8 cellular contexts compared by ENCODE assay signal in genomic region chr7:99380823-99381663, GRCh38. TPM values are rescaled to one million over a fixed set of nuclear protein-coding genes. Genes with fewer than 3 reads are reported as not detected.
A peak's percentile ranks its signal among the peaks of the same experiment; 100 is the strongest.
DNase-seq lines count a peak whose midpoint lies in the region; ATAC-seq lines count a peak whose summit lies in the region.

No MANE protein-coding gene starts in this region.

- peak; percentile 83 for DNase-seq in activated CD8-positive, alpha-beta memory T cell treated with anti-CD3 and anti-CD28 coated beads, Interleukin-2, amount 50 U/mL, for 4 hours
- DNase-seq in germinal center (ENCODE audit: low spot score) (peak; percentile 89), NCI-H2171 treated with DMSO at 0.1 percent for 48 hours (lab: John Stamatoyannopoulos, UW) (no peak), HT-29 (ENCODE audit: low spot score) (no peak), NCI-H510A treated with DMSO at 0.1 percent for 48 hours (lab: John Stamatoyannopoulos, UW) (no peak)
- peak; percentile 68 to 82 for DNase-seq in stimulated activated CD4-positive, alpha-beta T cell treated with anti-CD3 and anti-CD28 coated beads, Interleukin-1b, Interleukin-23, amount 100 ng/mL, for 4 hours (ENCODE audit: low read depth in 2 of 2)

- ATAC-seq in GM19452 (IDR thresholded peaks at IDR 0.05; ENCODE audit: unreplicated experiment), result peak; percentile 80
- ATAC-seq in HG03520 (IDR thresholded peaks at IDR 0.05; ENCODE audit: unreplicated experiment), result peak; percentile 78

RNA-seq across cellular contexts. Expression of gene ARPC1B, which starts 6.5 kb away (rescaled TPM):
- total RNA-seq in HT-29 (2014; rRNA removed; shearing (Covaris generic)), result 987 and 1,117 TPM in 2 replicates

RNA-seq across cellular contexts. Expression of gene PDAP1, which starts 27.4 kb away (rescaled TPM):
- total RNA-seq in HT-29 (2014; rRNA removed; shearing (Covaris generic)), result 51.2 and 57.8 TPM in 2 replicates

RNA-seq across cellular contexts. Expression of gene BUD31, which starts 27.7 kb away (rescaled TPM):
- 120 and 130 TPM in 2 replicates for total RNA-seq in HT-29 (2014; rRNA removed; shearing (Covaris generic))

RNA-seq across cellular contexts. Expression of gene ARPC1A, which starts 55.3 kb away (rescaled TPM):
- total RNA-seq in HT-29 (2014; rRNA removed; shearing (Covaris generic)), result 120 and 151 TPM in 2 replicates

RNA-seq across cellular contexts. Expression of gene PTCD1, which starts 57.6 kb away (rescaled TPM):
- 18.2 and 22.3 TPM in 2 replicates for total RNA-seq in HT-29 (2014; rRNA removed; shearing (Covaris generic))

Comparison
In these comparisons a context has a peak if more than half of its experiments do, and no peak if none do; other contexts are left out.
1. DNase-seq: peak in activated CD8-positive, alpha-beta memory T cell treated with anti-CD3 and anti-CD28 coated beads, Interleukin-2, amount 50 U/mL, for 4 hours (single experiment), germinal center (single experiment) and stimulated activated CD4-positive, alpha-beta T cell treated with anti-CD3 and anti-CD28 coated beads, Interleukin-1b, Interleukin-23, amount 100 ng/mL, for 4 hours (2 of 2); none in NCI-H2171 treated with DMSO at 0.1 percent for 48 hours (single experiment), HT-29 (single experiment) and NCI-H510A treated with DMSO at 0.1 percent for 48 hours (single experiment).